Comparison of ENCODE assay signal across 1 cellular context in the genomic region with DNA sequence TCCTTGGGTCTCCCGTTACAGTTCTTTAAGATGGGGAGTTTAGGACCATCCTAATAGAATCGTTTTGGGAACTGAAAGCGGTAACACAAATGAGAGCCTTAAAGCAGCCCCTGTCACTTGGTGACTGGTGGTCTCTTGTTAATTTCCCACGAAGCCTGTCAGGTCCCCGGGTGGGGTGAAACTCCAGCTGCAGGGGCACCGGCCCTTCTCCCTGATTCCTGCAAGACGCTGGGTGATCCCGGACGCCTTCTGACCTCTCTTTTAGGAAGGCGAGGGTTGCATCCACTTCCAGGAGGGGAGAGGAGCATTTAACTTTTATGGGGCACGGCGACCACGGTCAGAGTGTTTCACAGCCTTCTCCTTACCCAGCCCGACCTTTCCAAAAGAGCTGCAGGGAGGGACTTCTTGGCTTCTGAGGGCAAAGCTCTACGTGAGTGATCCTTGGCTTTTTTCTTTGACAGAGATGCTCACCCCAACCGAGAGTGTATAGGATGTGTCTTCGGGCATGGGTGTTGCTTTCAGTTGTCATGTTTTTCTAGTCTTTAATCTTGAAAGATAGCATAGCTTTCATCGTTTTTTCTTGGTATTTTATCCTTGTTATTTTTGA.
TF ChIP-seq lines count a peak whose summit lies in the region.

No MANE protein-coding gene starts in this region.

TF ChIP-seq in liver, 16 proteins besides CTCF, POLR2A, EP300 and RAD21 (continued from another document):
- TF ChIP-seq, protein P1, sequence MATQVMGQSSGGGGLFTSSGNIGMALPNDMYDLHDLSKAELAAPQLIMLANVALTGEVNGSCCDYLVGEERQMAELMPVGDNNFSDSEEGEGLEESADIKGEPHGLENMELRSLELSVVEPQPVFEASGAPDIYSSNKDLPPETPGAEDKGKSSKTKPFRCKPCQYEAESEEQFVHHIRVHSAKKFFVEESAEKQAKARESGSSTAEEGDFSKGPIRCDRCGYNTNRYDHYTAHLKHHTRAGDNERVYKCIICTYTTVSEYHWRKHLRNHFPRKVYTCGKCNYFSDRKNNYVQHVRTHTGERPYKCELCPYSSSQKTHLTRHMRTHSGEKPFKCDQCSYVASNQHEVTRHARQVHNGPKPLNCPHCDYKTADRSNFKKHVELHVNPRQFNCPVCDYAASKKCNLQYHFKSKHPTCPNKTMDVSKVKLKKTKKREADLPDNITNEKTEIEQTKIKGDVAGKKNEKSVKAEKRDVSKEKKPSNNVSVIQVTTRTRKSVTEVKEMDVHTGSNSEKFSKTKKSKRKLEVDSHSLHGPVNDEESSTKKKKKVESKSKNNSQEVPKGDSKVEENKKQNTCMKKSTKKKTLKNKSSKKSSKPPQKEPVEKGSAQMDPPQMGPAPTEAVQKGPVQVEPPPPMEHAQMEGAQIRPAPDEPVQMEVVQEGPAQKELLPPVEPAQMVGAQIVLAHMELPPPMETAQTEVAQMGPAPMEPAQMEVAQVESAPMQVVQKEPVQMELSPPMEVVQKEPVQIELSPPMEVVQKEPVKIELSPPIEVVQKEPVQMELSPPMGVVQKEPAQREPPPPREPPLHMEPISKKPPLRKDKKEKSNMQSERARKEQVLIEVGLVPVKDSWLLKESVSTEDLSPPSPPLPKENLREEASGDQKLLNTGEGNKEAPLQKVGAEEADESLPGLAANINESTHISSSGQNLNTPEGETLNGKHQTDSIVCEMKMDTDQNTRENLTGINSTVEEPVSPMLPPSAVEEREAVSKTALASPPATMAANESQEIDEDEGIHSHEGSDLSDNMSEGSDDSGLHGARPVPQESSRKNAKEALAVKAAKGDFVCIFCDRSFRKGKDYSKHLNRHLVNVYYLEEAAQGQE (IDR thresholded peaks at IDR 0.05): no peak
- TF ChIP-seq TAF1 (conservative IDR thresholded peaks at IDR 0.05) (no peak), JUND (IDR thresholded peaks at IDR 0.05) (no peak), RXRA (IDR thresholded peaks at IDR 0.05) (no peak), YY1 (IDR thresholded peaks at IDR 0.05) (no peak)
- TF ChIP-seq, protein P2, sequence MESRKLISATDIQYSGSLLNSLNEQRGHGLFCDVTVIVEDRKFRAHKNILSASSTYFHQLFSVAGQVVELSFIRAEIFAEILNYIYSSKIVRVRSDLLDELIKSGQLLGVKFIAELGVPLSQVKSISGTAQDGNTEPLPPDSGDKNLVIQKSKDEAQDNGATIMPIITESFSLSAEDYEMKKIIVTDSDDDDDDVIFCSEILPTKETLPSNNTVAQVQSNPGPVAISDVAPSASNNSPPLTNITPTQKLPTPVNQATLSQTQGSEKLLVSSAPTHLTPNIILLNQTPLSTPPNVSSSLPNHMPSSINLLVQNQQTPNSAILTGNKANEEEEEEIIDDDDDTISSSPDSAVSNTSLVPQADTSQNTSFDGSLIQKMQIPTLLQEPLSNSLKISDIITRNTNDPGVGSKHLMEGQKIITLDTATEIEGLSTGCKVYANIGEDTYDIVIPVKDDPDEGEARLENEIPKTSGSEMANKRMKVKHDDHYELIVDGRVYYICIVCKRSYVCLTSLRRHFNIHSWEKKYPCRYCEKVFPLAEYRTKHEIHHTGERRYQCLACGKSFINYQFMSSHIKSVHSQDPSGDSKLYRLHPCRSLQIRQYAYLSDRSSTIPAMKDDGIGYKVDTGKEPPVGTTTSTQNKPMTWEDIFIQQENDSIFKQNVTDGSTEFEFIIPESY (IDR thresholded peaks at IDR 0.05): no peak
- TF ChIP-seq, protein P3, sequence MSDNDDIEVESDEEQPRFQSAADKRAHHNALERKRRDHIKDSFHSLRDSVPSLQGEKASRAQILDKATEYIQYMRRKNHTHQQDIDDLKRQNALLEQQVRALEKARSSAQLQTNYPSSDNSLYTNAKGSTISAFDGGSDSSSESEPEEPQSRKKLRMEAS (IDR thresholded peaks at IDR 0.05): no peak
